Comparison of ENCODE assay signal across 8 cellular contexts in genomic region chr3:53845881-53846133, GRCh38. TPM values are rescaled to one million over a fixed set of nuclear protein-coding genes. Genes with fewer than 3 reads are reported as not detected.
A peak's percentile ranks its signal among the peaks of the same experiment; 100 is the strongest.
DNase-seq lines count a peak whose midpoint lies in the region; ATAC-seq and TF ChIP-seq lines count a peak whose summit lies in the region.

No MANE protein-coding gene starts in this region.

- H3K27me3 Mint-ChIP-seq in dendritic cell treated with granulocyte-macrophage colony-stimulating factor and Interleukin-4, amounts not matched to agents 40 ng/mL and 50 ng/mL, for 4 days = peaks cover 80% of the 10 kb centered on the region
- H3K27me3 Mint-ChIP-seq in natural killer cell treated with Interleukin-12 subunit alpha and Interleukin-12 subunit beta and Interleukin-15 and Interleukin-18, amount 100 ng/mL, for 72 hours = peaks cover 33 to 37% of the 10 kb centered on the region in 2 donors

- no peak for TF ChIP-seq CTCF in AG10803 (conservative IDR thresholded peaks at IDR 0.05; ENCODE audit: low read length)

- no peaks in the 10 kb centered on the region for H3K36me3 ChIP-seq in Karpas-422 (ENCODE audit: insufficient read depth, low read length)

- no peaks in the 10 kb centered on the region for H3K79me2 ChIP-seq in Karpas-422 (ENCODE audit: low read length)

- no peak overlapping the region for H3K27ac ChIP-seq in Karpas-422 (ENCODE audit: low read length)

- no peak overlapping the region for H3K4me2 ChIP-seq in Karpas-422 (ENCODE audit: low read depth, low read length, poor library complexity, severe bottlenecking)

- H3K36me3 Mint-ChIP-seq in dendritic cell treated with granulocyte-macrophage colony-stimulating factor and Interleukin-4, amounts not matched to agents 40 ng/mL and 50 ng/mL, for 4 days (ENCODE audit: low read depth) = no peaks in the 10 kb centered on the region
- H3K36me3 Mint-ChIP-seq in natural killer cell treated with Interleukin-12 subunit alpha and Interleukin-12 subunit beta and Interleukin-15 and Interleukin-18, amount 100 ng/mL, for 72 hours = no peaks in the 10 kb centered on the region

- H3K4me1 Mint-ChIP-seq in dendritic cell treated with granulocyte-macrophage colony-stimulating factor and Interleukin-4, amounts not matched to agents 40 ng/mL and 50 ng/mL, for 4 days (ENCODE audit: low read depth) = peaks cover 33% of the 10 kb centered on the region
- H3K4me1 Mint-ChIP-seq in natural killer cell treated with Interleukin-12 subunit alpha and Interleukin-12 subunit beta and Interleukin-15 and Interleukin-18, amount 100 ng/mL, for 72 hours (ENCODE audit: low read depth in 2 of 2) = no peaks in the 10 kb centered on the region

- H3K27me3 ChIP-seq in Karpas-422 (ENCODE audit: low read length) = no peaks in the 10 kb centered on the region

- intact Hi-C loops in dendritic cell treated with granulocyte-macrophage colony-stimulating factor and Interleukin-4, amounts not matched to agents 40 ng/mL and 50 ng/mL, for 4 days (cut with micrococcal nuclease) = no loop called here
- intact Hi-C loops in sciatic nerve (cut with DNase I) = no loop called here

- no peak overlapping the region for H3K9ac ChIP-seq in Karpas-422 (ENCODE audit: low read length)

- no peaks in the 10 kb centered on the region for H4K20me1 ChIP-seq in Karpas-422 (ENCODE audit: insufficient read depth, low read depth, low read length)

- H3K27ac Mint-ChIP-seq in dendritic cell treated with granulocyte-macrophage colony-stimulating factor and Interleukin-4, amounts not matched to agents 40 ng/mL and 50 ng/mL, for 4 days = peak overlapping the region; percentile 58
- H3K27ac Mint-ChIP-seq in natural killer cell treated with Interleukin-12 subunit alpha and Interleukin-12 subunit beta and Interleukin-15 and Interleukin-18, amount 100 ng/mL, for 72 hours = no peak overlapping the region

- no peaks in the 10 kb centered on the region for H3K9me3 ChIP-seq in Karpas-422 (ENCODE audit: low read length)

- no peaks in the 10 kb centered on the region for H3K4me1 ChIP-seq in Karpas-422 (ENCODE audit: low read length)

- H3K4me3 Mint-ChIP-seq in dendritic cell treated with granulocyte-macrophage colony-stimulating factor and Interleukin-4, amounts not matched to agents 40 ng/mL and 50 ng/mL, for 4 days = peak overlapping the region; percentile 77
- no peak overlapping the region for H3K4me3 Mint-ChIP-seq in natural killer cell treated with Interleukin-12 subunit alpha and Interleukin-12 subunit beta and Interleukin-15 and Interleukin-18, amount 100 ng/mL, for 72 hours

- H3K9me2 ChIP-seq in Karpas-422 (replicated peaks; ENCODE audit: insufficient read depth, low read length) = no peaks in the 10 kb centered on the region

- no peak overlapping the region for H2AFZ ChIP-seq in Karpas-422 (ENCODE audit: low read length)

- DNase-seq in AG10803 (ENCODE audit: low read depth) (no peak), HT-29 (ENCODE audit: low spot score) (peak; percentile 1), sciatic nerve (ENCODE audit: low spot score) (no peak), SW 1271 (lab: John Stamatoyannopoulos, UW) (no peak), Karpas-422 (no peak)
- DNase-seq in natural killer cell treated with Interleukin-12 subunit alpha and Interleukin-12 subunit beta and Interleukin-15 and Interleukin-18, amount 100 ng/mL, for 72 hours (ENCODE audit: low spot score) = no peak

- peak; percentile 8 to 17 for ATAC-seq in natural killer cell treated with Interleukin-12 subunit alpha and Interleukin-12 subunit beta and Interleukin-15 and Interleukin-18, amount 100 ng/mL, for 72 hours
- ATAC-seq in sciatic nerve (no peak), GM19463 (IDR thresholded peaks at IDR 0.05; ENCODE audit: unreplicated experiment) (no peak)

- H3K4me3 ChIP-seq in AG10803 (ENCODE audit: low read length) (peak overlapping the region; percentile 61), Karpas-422 (ENCODE audit: low read length) (no peak overlapping the region)

- no peaks in the 10 kb centered on the region for H3K9me3 Mint-ChIP-seq in dendritic cell treated with granulocyte-macrophage colony-stimulating factor and Interleukin-4, amounts not matched to agents 40 ng/mL and 50 ng/mL, for 4 days
- no peaks in the 10 kb centered on the region for H3K9me3 Mint-ChIP-seq in natural killer cell treated with Interleukin-12 subunit alpha and Interleukin-12 subunit beta and Interleukin-15 and Interleukin-18, amount 100 ng/mL, for 72 hours

RNA-seq across cellular contexts. Expression of gene CHDH, which starts 0.4 kb away (rescaled TPM):
- 27.6 and 54.6 TPM in 2 replicates for total RNA-seq in HT-29 (2014; rRNA removed; shearing (Covaris generic))
- under 1 TPM; 0.29 to 0.39 TPM for total RNA-seq in natural killer cell treated with Interleukin-12 subunit alpha and Interleukin-12 subunit beta and Interleukin-15 and Interleukin-18, amount 100 ng/mL, for 72 hours
- 7.3 TPM for total RNA-seq in sciatic nerve
- not detected in 2 replicates for total RNA-seq in Karpas-422 (2014; rRNA removed; shearing (Covaris generic); ENCODE audit: low replicate concordance)

RNA-seq across cellular contexts. Expression of gene IL17RB, which starts 0.6 kb away (rescaled TPM):
- 14.9 and 17.0 TPM in 2 replicates for total RNA-seq in HT-29 (2014; rRNA removed; shearing (Covaris generic))
- 1 to 10 TPM; 1.2 to 2.7 TPM for total RNA-seq in natural killer cell treated with Interleukin-12 subunit alpha and Interleukin-12 subunit beta and Interleukin-15 and Interleukin-18, amount 100 ng/mL, for 72 hours
- 5.1 TPM for total RNA-seq in sciatic nerve
- not detected in 2 replicates for total RNA-seq in Karpas-422 (2014; rRNA removed; shearing (Covaris generic); ENCODE audit: low replicate concordance)

RNA-seq across cellular contexts. Expression of gene ACTR8, which starts 36.1 kb away (rescaled TPM):
- total RNA-seq in HT-29 (2014; rRNA removed; shearing (Covaris generic)) = 10.9 and 13.4 TPM in 2 replicates
- 10 to 100 TPM; 41.0 to 43.3 TPM for total RNA-seq in natural killer cell treated with Interleukin-12 subunit alpha and Interleukin-12 subunit beta and Interleukin-15 and Interleukin-18, amount 100 ng/mL, for 72 hours
- 25.8 TPM for total RNA-seq in sciatic nerve
- total RNA-seq in Karpas-422 (2014; rRNA removed; shearing (Covaris generic); ENCODE audit: low replicate concordance) = 22.0 and 33.5 TPM in 2 replicates

RNA-seq across cellular contexts. Expression of gene SELENOK, which starts 45.9 kb away (rescaled TPM):
- total RNA-seq in HT-29 (2014; rRNA removed; shearing (Covaris generic)) = 33.2 and 37.3 TPM in 2 replicates
- total RNA-seq in natural killer cell treated with Interleukin-12 subunit alpha and Interleukin-12 subunit beta and Interleukin-15 and Interleukin-18, amount 100 ng/mL, for 72 hours = 10 to 100 TPM; 37.2 to 72.9 TPM
- total RNA-seq in sciatic nerve = 54.6 TPM
- total RNA-seq in Karpas-422 (2014; rRNA removed; shearing (Covaris generic); ENCODE audit: low replicate concordance) = 36.0 and 64.7 TPM in 2 replicates

Comparison
In these comparisons a context has a peak if more than half of its experiments do, and no peak if none do; other contexts are left out.
1. ATAC-seq: peak in natural killer cell treated with Interleukin-12 subunit alpha and Interleukin-12 subunit beta and Interleukin-15 and Interleukin-18, amount 100 ng/mL, for 72 hours (2 of 2); none in sciatic nerve (single experiment) and GM19463 (single experiment).